In the genomic region with DNA sequence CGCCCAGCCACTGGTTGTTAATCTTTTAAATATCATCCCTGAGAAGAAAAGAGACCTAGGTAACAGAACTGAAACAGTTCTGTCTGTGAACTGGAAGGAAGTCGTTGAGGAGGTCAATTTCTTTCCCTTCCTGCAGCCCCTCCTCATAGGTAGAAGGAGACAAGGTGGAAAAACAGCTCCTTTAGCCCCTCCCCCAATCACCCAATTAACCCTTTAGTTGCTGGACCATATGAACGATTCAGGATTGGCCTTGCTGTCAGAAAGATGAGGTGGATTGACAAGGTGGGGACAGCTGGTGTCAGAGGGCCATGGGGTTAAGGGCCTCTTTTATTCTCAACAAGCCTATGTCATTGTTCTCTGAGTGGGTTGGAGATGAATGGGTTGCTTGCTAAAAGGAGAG, we compare ENCODE assay signal across 26 cellular contexts.
"Had no signal": no experiment of that assay in that cellular context is flagged by ENCODE, and none has a peak within 500 bp of the region (broad histone marks: within the 10 kb centered on the region; RNA-seq: fewer than 3 reads in every experiment).

No MANE protein-coding gene starts in this region.

- DNase-seq: dermis blood vessel endothelial cell; effector memory CD4-positive, alpha-beta T cell; erythroblast; esophagus squamous epithelium; foreskin melanocyte; glutamatergic neuron; heart right ventricle; hippocampal formation; kidney; mucosa of descending colon; naive B cell; pancreas; sigmoid colon; stimulated activated CD4-positive, alpha-beta T cell treated with anti-CD3 and anti-CD28 coated beads, Interleukin-2, amount 100 ng/mL, for 24 hours; stimulated activated CD4-positive, alpha-beta T cell treated with anti-CD3 and anti-CD28 coated beads, Interleukin-4, amount 100 ng/mL, for 24 hours; stimulated activated naive CD4-positive, alpha-beta T cell treated with Interleukin-2 at 50 U/mL for 16 hours; stomach; thyroid gland had no signal

- H3K36me3 Mint-ChIP-seq: memory B cell; mesothelial cell of epicardium; naive B cell; natural killer cell treated with Interleukin-12 subunit alpha and Interleukin-12 subunit beta and Interleukin-15 and Interleukin-18, amount 100 ng/mL, for 72 hours; stimulated activated effector memory CD8-positive, alpha-beta T cell treated with anti-CD3 and anti-CD28 coated beads, Interleukin-12 subunit alpha, Interleukin-12 subunit beta, amount 100 ng/mL, for 72 hours; type B pancreatic cell had no signal

- ATAC-seq: heart right ventricle; left lobe of liver; mucosa of descending colon; natural killer cell treated with Interleukin-12 subunit alpha and Interleukin-12 subunit beta and Interleukin-15 and Interleukin-18, amount 100 ng/mL, for 72 hours; pancreas; stimulated activated effector memory CD8-positive, alpha-beta T cell treated with anti-CD3 and anti-CD28 coated beads, Interleukin-12 subunit alpha, Interleukin-12 subunit beta, amount 100 ng/mL, for 72 hours had no signal

- H3K4me3 Mint-ChIP-seq: memory B cell; mesothelial cell of epicardium; natural killer cell treated with Interleukin-12 subunit alpha and Interleukin-12 subunit beta and Interleukin-15 and Interleukin-18, amount 100 ng/mL, for 72 hours; neural crest cell; stimulated activated effector memory CD8-positive, alpha-beta T cell treated with anti-CD3 and anti-CD28 coated beads, Interleukin-12 subunit alpha, Interleukin-12 subunit beta, amount 100 ng/mL, for 72 hours; type B pancreatic cell had no signal

- H3K27me3 Mint-ChIP-seq: naive B cell, progenitor cell of endocrine pancreas, type B pancreatic cell had no signal

- H3K9me3 Mint-ChIP-seq: memory B cell; mesothelial cell of epicardium; naive B cell; natural killer cell treated with Interleukin-12 subunit alpha and Interleukin-12 subunit beta and Interleukin-15 and Interleukin-18, amount 100 ng/mL, for 72 hours; neural crest cell; stimulated activated effector memory CD8-positive, alpha-beta T cell treated with anti-CD3 and anti-CD28 coated beads, Interleukin-12 subunit alpha, Interleukin-12 subunit beta, amount 100 ng/mL, for 72 hours; type B pancreatic cell had no signal

- H3K27ac Mint-ChIP-seq: memory B cell; mesothelial cell of epicardium; natural killer cell treated with Interleukin-12 subunit alpha and Interleukin-12 subunit beta and Interleukin-15 and Interleukin-18, amount 100 ng/mL, for 72 hours; progenitor cell of endocrine pancreas; stimulated activated effector memory CD8-positive, alpha-beta T cell treated with anti-CD3 and anti-CD28 coated beads, Interleukin-12 subunit alpha, Interleukin-12 subunit beta, amount 100 ng/mL, for 72 hours; type B pancreatic cell had no signal
